8 cellular contexts compared by ENCODE assay signal in genomic region chr4:158209825-158210807, GRCh38. TPM values are rescaled to one million over a fixed set of nuclear protein-coding genes. Genes with fewer than 3 reads are reported as not detected.
A peak's percentile ranks its signal among the peaks of the same experiment; 100 is the strongest.
DNase-seq lines count a peak whose midpoint lies in the region; ATAC-seq and TF ChIP-seq lines count a peak whose summit lies in the region.

Gene TMEM144 (plus strand): TSS chr4:158210486. CDS start chr4:158212668, 2,182 bp downstream.

- H3K9me3 Mint-ChIP-seq in CD14-positive monocyte (peaks cover 0 to 4% (median 0%) of the 10 kb centered on the region in 7 donors), progenitor cell of endocrine pancreas (ENCODE audit: low read depth) (peaks cover 4% of the 10 kb centered on the region)

- H4K20me1 ChIP-seq in hepatocyte (ENCODE audit: insufficient read depth, poor library complexity, severe bottlenecking) = no peaks in the 10 kb centered on the region

- H3K4me3 ChIP-seq in SJCRH30 (peak within 1 kb of the TSS; percentile 49), astrocyte of the cerebellum (ENCODE audit: low read depth, low read length) (peak within 1 kb of the TSS; percentile 43), hepatocyte (peak within 1 kb of the TSS; percentile 45)

- H3K4me3 Mint-ChIP-seq in CD14-positive monocyte = peak within 1 kb of the TSS; percentile 78 to 90
- peak within 1 kb of the TSS; percentile 83 for H3K4me3 Mint-ChIP-seq in progenitor cell of endocrine pancreas (ENCODE audit: low read depth)

- H3K27ac ChIP-seq in SJCRH30 (no peak within 1 kb of the TSS), hepatocyte (peak within 1 kb of the TSS; percentile 91)

- H3K36me3 Mint-ChIP-seq in CD14-positive monocyte = peaks cover 44 to 58% of the 10 kb centered on the region in 2 donors
- H3K36me3 Mint-ChIP-seq in progenitor cell of endocrine pancreas (ENCODE audit: insufficient read depth) = peaks cover 6% of the 10 kb centered on the region

- H3K27ac Mint-ChIP-seq in CD14-positive monocyte (peak within 1 kb of the TSS; percentile 98 to 99 (median 99)), progenitor cell of endocrine pancreas (peak within 1 kb of the TSS; percentile 99)

- H3K9me2 ChIP-seq in hepatocyte (replicated peaks; ENCODE audit: insufficient read depth) = no peaks in the 10 kb centered on the region

- no peaks in the 10 kb centered on the region for H3K36me3 ChIP-seq in SJCRH30
- no peaks in the 10 kb centered on the region for H3K36me3 ChIP-seq in hepatocyte (replicated peaks; ENCODE audit: insufficient read depth, low read depth)

- peak within 1 kb of the TSS; percentile 82 for H3K4me2 ChIP-seq in hepatocyte

- DNase-seq in CD14-positive monocyte (ENCODE audit: low spot score) (peak; percentile 87), SJCRH30 (peak; percentile 46 to 58), astrocyte of the cerebellum (ENCODE audit: low read depth) (peak; percentile 53), hepatocyte (ENCODE audit: low spot score) (peak; percentile 96), progenitor cell of endocrine pancreas (ENCODE audit: low spot score, unreplicated experiment) (peak; percentile 59), NCI-H1092 (lab: John Stamatoyannopoulos, UW) (no peak)

- ATAC-seq in GM19395 (IDR thresholded peaks at IDR 0.05; ENCODE audit: unreplicated experiment) (peak; percentile 89), HG03460 (IDR thresholded peaks at IDR 0.05; ENCODE audit: unreplicated experiment) (peak; percentile 92)

- H3K4me1 Mint-ChIP-seq in CD14-positive monocyte = peaks cover 28% of the 10 kb centered on the region
- peaks cover 12% of the 10 kb centered on the region for H3K4me1 Mint-ChIP-seq in progenitor cell of endocrine pancreas (ENCODE audit: low read depth)

- in situ Hi-C loops in astrocyte of the cerebellum (cut with HindIII; ENCODE audit: low sequenced_read_pairs) = no loop called here

- H3K27me3 ChIP-seq in SJCRH30 = no peaks in the 10 kb centered on the region
- no peaks in the 10 kb centered on the region for H3K27me3 ChIP-seq in hepatocyte

- intact Hi-C loops in CD14-positive monocyte (cut with micrococcal nuclease) = loop anchor here (5.0 kb wide), 2 partner anchors 38 to 43 kb away; partner anchors contain the start of gene GASK1B (in 1 of the 2)

- H3K9me3 ChIP-seq in SJCRH30 (replicated peaks) (no peaks in the 10 kb centered on the region), hepatocyte (ENCODE audit: low read depth) (no peaks in the 10 kb centered on the region)

- H3K4me1 ChIP-seq in SJCRH30 (no peaks in the 10 kb centered on the region), hepatocyte (ENCODE audit: insufficient read depth) (peaks cover 5% of the 10 kb centered on the region)

- TF ChIP-seq CTCF in CD14-positive monocyte (IDR thresholded peaks at IDR 0.05) (no peak), astrocyte of the cerebellum (IDR thresholded peaks at IDR 0.05; ENCODE audit: low read depth, low read length, missing control alignments) (peak; percentile 21), hepatocyte (IDR thresholded peaks at IDR 0.05; ENCODE audit: poor library complexity) (no peak), progenitor cell of endocrine pancreas (IDR thresholded peaks at IDR 0.05; ENCODE audit: unreplicated experiment) (no peak)

- peaks cover 3% of the 10 kb centered on the region for H3K79me2 ChIP-seq in hepatocyte

- peaks cover 1 to 2% (median 2%) of the 10 kb centered on the region in 3 donors for H3K27me3 Mint-ChIP-seq in CD14-positive monocyte (ENCODE audit: low read depth in 3 of 3)
- no peaks in the 10 kb centered on the region for H3K27me3 Mint-ChIP-seq in progenitor cell of endocrine pancreas

- WGBS in hepatocyte (ENCODE audit: low lambda C conversion rate, missing lambda C conversion rate) = 13% methylated on average over 34 of the region's 34 CpGs

- H2AFZ ChIP-seq in hepatocyte = peak within 1 kb of the TSS; percentile 19

RNA-seq across cellular contexts. Expression of gene TMEM144, which starts in this region (rescaled TPM):
- polyA plus RNA-seq in CD14-positive monocyte = 1 to 10 TPM; 1.0 to 1.5 TPM
- 0.20 and 0.22 TPM in 2 replicates for total RNA-seq in SJCRH30 (2014; rRNA removed; shearing (Covaris generic))
- 58.9 and 68.5 TPM in 2 replicates for total RNA-seq in hepatocyte
- polyA plus RNA-seq in hepatocyte = 17.5 and 18.4 TPM in 2 replicates
- 11.9 and 15.4 TPM in 2 replicates for total RNA-seq in progenitor cell of endocrine pancreas

Comparison
In these comparisons a context has a peak if more than half of its experiments do, and no peak if none do; other contexts are left out.
1. RNA of gene TMEM144 (total RNA-seq): 58.9 to 68.5 TPM in hepatocyte and 11.9 to 15.4 TPM in progenitor cell of endocrine pancreas; 0.20 to 0.22 TPM in SJCRH30; every median in the first group is over 10 times any median in the second.
2. Peak in DNase-seq and H3K4me3 ChIP-seq in SJCRH30; RNA of the gene not detected or under 1 TPM.
3. Peak in every context shown above with its lines, with median percentiles within 50 percentile points of each other: H3K4me3 ChIP-seq.